In genomic region chr9:37290881-37291485, GRCh38 we compare ENCODE assay signal across 8 cellular contexts.
DNase-seq lines count a peak whose midpoint lies in the region; TF ChIP-seq lines count a peak whose summit lies in the region.

No MANE protein-coding gene starts in this region.

- H3K4me3 ChIP-seq in AG09309 (ENCODE audit: control insufficient read depth, low read depth, low read length): peak overlapping the region; percentile 8

- peak; percentile 70 for DNase-seq in AG09309 (ENCODE audit: low read depth)
- peak; percentile 82 for DNase-seq in HCEC 1CT
- peak; percentile 39 for DNase-seq in SW480 (ENCODE audit: low spot score)
- peak; percentile 10 for DNase-seq in foreskin melanocyte
- no peak for DNase-seq in NCI-H446 (lab: John Stamatoyannopoulos, UW)
- DNase-seq in NCI-H1092 treated with DMSO at 0.1 percent for 48 hours (lab: John Stamatoyannopoulos, UW): no peak
- no peak for DNase-seq in NCI-H748 treated with DMSO at 0.1 percent for 48 hours (lab: John Stamatoyannopoulos, UW)
- DNase-seq in T1000 (lab: John Stamatoyannopoulos, UW): no peak

- no peak for TF ChIP-seq CTCF in AG09309 (IDR thresholded peaks at IDR 0.05; ENCODE audit: control insufficient read depth, insufficient read depth, low read depth, low read length, missing control alignments)

Comparison
In these comparisons a context has a peak if more than half of its experiments do, and no peak if none do; other contexts are left out.
1. DNase-seq: peak in AG09309 (single experiment), HCEC 1CT (single experiment), SW480 (single experiment) and foreskin melanocyte (single experiment); none in NCI-H446 (0 of 2), NCI-H1092 treated with DMSO at 0.1 percent for 48 hours (single experiment), NCI-H748 treated with DMSO at 0.1 percent for 48 hours (single experiment) and T1000 (single experiment).